Comparison of ENCODE assay signal across 20 cellular contexts in genomic region chr12:69339999-69340398, GRCh38. TPM values are rescaled to one million over a fixed set of nuclear protein-coding genes. Genes with fewer than 3 reads are reported as not detected.
DNase-seq lines count a peak whose midpoint lies in the region; ATAC-seq and TF ChIP-seq lines count a peak whose summit lies in the region.
"Had no signal": no experiment of that assay in that cellular context is flagged by ENCODE, and none has a peak within 500 bp of the region (broad histone marks: within the 10 kb centered on the region; RNA-seq: fewer than 3 reads in every experiment).

No MANE protein-coding gene starts in this region.

- no peak for ATAC-seq in GM23338
- no peak for ATAC-seq in GM18519 (IDR thresholded peaks at IDR 0.05; ENCODE audit: low FRiP score, unreplicated experiment)
- ATAC-seq in HG02588 (IDR thresholded peaks at IDR 0.05; ENCODE audit: unreplicated experiment) = no peak
- ATAC-seq: PC-3 had no signal

- DNase-seq in GM23338 (ENCODE audit: low spot score) (no peak), NB4 (ENCODE audit: low read depth) (peak; percentile 54), stomach (peak; percentile 46), dorsolateral prefrontal cortex (no peak)
- DNase-seq: ACHN, DMS79 treated with DMSO at 0.1 percent for 48 hours, H7, HFFc6, NCI-H1105, NCI-H1694, NCI-H2107, NCI-H510A, NCI-H82, PC-3, RPMI8226, SJCRH30 had no signal

- no peaks in the 10 kb centered on the region for H3K4me1 ChIP-seq in GM23338 (ENCODE audit: insufficient read depth)
- peaks cover 13 to 68% (median 54%) of the 10 kb centered on the region in 4 donors for H3K4me1 ChIP-seq in liver (ENCODE audit: control insufficient read depth in 4 of 4, insufficient read depth in 4 of 4, low read length in 3 of 4)
- H3K4me1 ChIP-seq in stomach = peaks cover 40 to 83% (median 55%) of the 10 kb centered on the region in 4 donors
- H3K4me1 ChIP-seq: SJCRH30 had no signal

- no peaks in the 10 kb centered on the region for H4K20me1 ChIP-seq in GM23338 (replicated peaks; ENCODE audit: insufficient read depth)

- TF ChIP-seq POLR2A in NB4 (IDR thresholded peaks at IDR 0.05; ENCODE audit: extremely low read depth, insufficient read length) (no peak), stomach (IDR thresholded peaks at IDR 0.05) (no peak)

- no peaks in the 10 kb centered on the region for H3K9me3 ChIP-seq in liver (ENCODE audit: control insufficient read depth in 4 of 4, low read length in 3 of 4)
- H3K9me3 ChIP-seq in stomach = no peaks in the 10 kb centered on the region
- H3K9me3 ChIP-seq: SJCRH30 had no signal

- H2AFZ ChIP-seq in GM23338 = peak overlapping the region; percentile 83

- H3K4me2 ChIP-seq in GM23338 = no peak overlapping the region
- H3K4me2 ChIP-seq: KMS-11 had no signal

- TF ChIP-seq RAD21 in liver (IDR thresholded peaks at IDR 0.05) = no peak

- 22% methylated on average over 2 of the region's 2 CpGs for WGBS in liver
- 20 to 63% (median 48%) methylated on average over 2 of the region's 2 CpGs for WGBS in stomach, 5 donors

- H3K9me2 ChIP-seq in GM23338 (ENCODE audit: insufficient read depth) = no peaks in the 10 kb centered on the region

- H3K4me3 ChIP-seq in GM23338 = no peak overlapping the region
- no peak overlapping the region for H3K4me3 ChIP-seq in NB4 (ENCODE audit: low read depth, low read length)
- H3K4me3 ChIP-seq in liver (ENCODE audit: low read depth in 1 of 3, low read length in 3 of 3) = no peak overlapping the region
- no peak overlapping the region for H3K4me3 ChIP-seq in stomach
- no peak overlapping the region for H3K4me3 ChIP-seq in dorsolateral prefrontal cortex
- H3K4me3 ChIP-seq: SJCRH30 had no signal

- peaks cover 2% of the 10 kb centered on the region for H3K27me3 Mint-ChIP-seq in GM23338 (ENCODE audit: insufficient read depth, low read depth, poor library complexity)

- H3K27ac Mint-ChIP-seq in GM23338 = no peak overlapping the region
- H3K27ac Mint-ChIP-seq: HFFc6 had no signal

- H3K4me3 Mint-ChIP-seq in GM23338 = no peak overlapping the region
- H3K4me3 Mint-ChIP-seq: HFFc6 had no signal

- peaks cover 12% of the 10 kb centered on the region for H3K4me1 Mint-ChIP-seq in GM23338

- H3K79me2 ChIP-seq in GM23338 (replicated peaks; ENCODE audit: insufficient read depth) = no peaks in the 10 kb centered on the region

- no peaks in the 10 kb centered on the region for H3F3A ChIP-seq in GM23338 (replicated peaks; ENCODE audit: low read depth)

- TF ChIP-seq CTCF in GM23338 (conservative IDR thresholded peaks at IDR 0.05; ENCODE audit: low read depth in 2 of 2) (no peak), NB4 (IDR thresholded peaks at IDR 0.05; ENCODE audit: low read depth, low read length) (no peak), liver (IDR thresholded peaks at IDR 0.05; ENCODE audit: low read depth, low read length, missing input control) (no peak), stomach (IDR thresholded peaks at IDR 0.05) (no peak), dorsolateral prefrontal cortex (IDR thresholded peaks at IDR 0.05 in 54 of 56, conservative IDR thresholded peaks at IDR 0.05 in 2 of 56; ENCODE audit: low read depth in 1 of 56, partially characterized antibody in 56 of 56) (no peak)

- no peaks in the 10 kb centered on the region for H3K9me3 Mint-ChIP-seq in GM23338
- H3K9me3 Mint-ChIP-seq: HFFc6 had no signal

- H3K27me3 ChIP-seq in GM23338 (ENCODE audit: insufficient read depth) (no peaks in the 10 kb centered on the region), liver (ENCODE audit: control insufficient read depth in 4 of 4, insufficient read depth in 4 of 4, low read length in 3 of 4) (no peaks in the 10 kb centered on the region), stomach (no peaks in the 10 kb centered on the region), dorsolateral prefrontal cortex (peaks cover 0 to 4% (median 0%) of the 10 kb centered on the region in 45 donors)
- H3K27me3 ChIP-seq: SJCRH30 had no signal

- intact Hi-C loops in stomach (cut with DNase I; ENCODE audit: low total_unique reads) = no loop called here
- intact Hi-C loops in dorsolateral prefrontal cortex (cut with DNase I) = no loop called here

- no peaks in the 10 kb centered on the region for H3K36me3 Mint-ChIP-seq in GM23338 (ENCODE audit: low read depth)

- H3K27ac ChIP-seq in GM23338 (ENCODE audit: low read depth) = no peak overlapping the region
- H3K27ac ChIP-seq in liver (ENCODE audit: low read depth in 1 of 2, low read length in 2 of 2) = peak overlapping the region; percentile 32 to 40
- H3K27ac ChIP-seq in stomach = peak overlapping the region in 3 of 5 donors; percentile 25 to 81 (median 75)
- no peak overlapping the region for H3K27ac ChIP-seq in dorsolateral prefrontal cortex
- H3K27ac ChIP-seq: KMS-11, SJCRH30 had no signal

- TF ChIP-seq EP300 in stomach (IDR thresholded peaks at IDR 0.05) = no peak

- H3K9ac ChIP-seq in liver (ENCODE audit: low read depth in 1 of 2, low read length in 2 of 2) = no peak overlapping the region
- H3K9ac ChIP-seq: KMS-11 had no signal

- H3K36me3 ChIP-seq in GM23338 (ENCODE audit: insufficient read depth) = no peaks in the 10 kb centered on the region
- H3K36me3 ChIP-seq in liver (ENCODE audit: control insufficient read depth in 4 of 4, insufficient read depth in 3 of 4, low read depth in 1 of 4, low read length in 3 of 4) = no peaks in the 10 kb centered on the region
- no peaks in the 10 kb centered on the region for H3K36me3 ChIP-seq in stomach
- H3K36me3 ChIP-seq: SJCRH30 had no signal

TF ChIP-seq in GM23338, 12 proteins besides CTCF, POLR2A, EP300 and RAD21 (continues in another document):
- TF ChIP-seq EZH2phosphoT487 (IDR thresholded peaks at IDR 0.05; ENCODE audit: unreplicated experiment) = no peak

TF ChIP-seq in liver, 16 proteins besides CTCF, POLR2A, EP300 and RAD21:
- TF ChIP-seq MAX (IDR thresholded peaks at IDR 0.05) = peak; percentile 65
- no peak for TF ChIP-seq TAF1 (conservative IDR thresholded peaks at IDR 0.05)

RNA-seq across cellular contexts. Expression of gene LYZ, which starts 8.2 kb away (rescaled TPM):
- total RNA-seq in GM23338 (2014; rRNA removed; shearing (Covaris generic)) = not detected in 2 replicates
- polyA plus RNA-seq in GM23338 (2016; fragmentation: Nextera tagmentation; extraction: Ambion mirVana) (0.16 TPM in 1 of 2 replicates, not detected in the other), liver (10 to 100 TPM; 11.5 to 42.3 TPM), stomach (100 to 1,000 TPM; 134 to 541 (median 503) TPM)
- total RNA-seq in liver (100 to 1,000 TPM in 1 of 2 donors, 10 to 100 TPM in 1; 24.7 to 141 TPM), stomach (1,000 to 10,000 TPM in 1 of 5 donors, 100 to 1,000 TPM in 2, 10 to 100 TPM in 2; 24.0 to 2,662 (median 177) TPM), dorsolateral prefrontal cortex (10 to 100 TPM in 8 of 120 experiments, 1 to 10 TPM in 110, under 1 TPM in 2; 0.60 to 45.8 (median 4.0) TPM)
- total RNA-seq: H7, HFFc6, PC-3, SJCRH30 had no signal

RNA-seq across cellular contexts. Expression of gene YEATS4, which starts 19.5 kb away (rescaled TPM):
- total RNA-seq in GM23338 (2014; rRNA removed; shearing (Covaris generic)) = 82.5 and 90.5 TPM in 2 replicates
- polyA plus RNA-seq in GM23338 (2016; fragmentation: Nextera tagmentation; extraction: Ambion mirVana) = 64.4 and 64.7 TPM in 2 replicates
- total RNA-seq in liver = 10 to 100 TPM; 20.3 to 23.8 TPM
- 10 to 100 TPM in 1 of 2 donors, 1 to 10 TPM in 1; 9.9 to 10.6 TPM for polyA plus RNA-seq in liver
- total RNA-seq in stomach = 10 to 100 TPM in 4 of 5 donors, not detected in 1; 10.3 to 26.8 (median 20.7) TPM
- polyA plus RNA-seq in stomach = 10 to 100 TPM; 12.2 to 22.3 (median 12.5) TPM
- total RNA-seq in dorsolateral prefrontal cortex = 10 to 100 TPM in 98 of 120 experiments, 1 to 10 TPM in 22; 5.6 to 22.9 (median 12.7) TPM

Comparison
In these comparisons a context has a peak if more than half of its experiments do, and no peak if none do; other contexts are left out.
1. DNase-seq: peak in NB4 (single experiment) and stomach (single experiment); none in GM23338 (single experiment) and dorsolateral prefrontal cortex (0 of 10).
2. H3K27ac ChIP-seq: peak in liver (2 of 2) and stomach (3 of 5); none in GM23338 (single experiment) and dorsolateral prefrontal cortex (0 of 59).